Comparison of ENCODE assay signal across 11 cellular contexts in the genomic region with DNA sequence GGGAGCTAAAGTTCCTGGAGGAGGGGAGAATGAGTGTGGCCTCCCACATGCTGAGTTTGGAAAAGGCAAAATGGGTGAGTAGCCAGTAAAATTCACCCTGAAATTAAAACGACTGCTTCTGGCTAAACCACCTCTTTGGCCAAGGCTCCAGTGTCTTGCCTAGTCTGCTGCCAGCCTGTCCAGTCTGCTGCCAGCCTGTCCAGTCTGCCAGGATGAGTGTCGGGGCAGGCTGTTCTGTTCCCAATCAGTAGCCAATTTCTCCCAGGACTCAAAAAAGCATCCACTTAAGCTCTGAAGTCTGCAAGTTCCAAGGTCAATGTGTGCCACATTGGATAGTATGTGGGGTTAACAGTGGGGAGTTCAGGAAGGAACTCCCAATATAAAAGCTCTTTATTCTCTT.
"Had no signal": no experiment of that assay in that cellular context is flagged by ENCODE, and none has a peak within 500 bp of the region (broad histone marks: within the 10 kb centered on the region; RNA-seq: fewer than 3 reads in every experiment).

No MANE protein-coding gene starts in this region.

- ATAC-seq: activated CD8-positive, alpha-beta memory T cell treated with anti-CD3 and anti-CD28 coated beads, Interleukin-2, amount 10 ng/mL, durations not matched to agents 7 days and 5 days; natural killer cell; stimulated activated naive CD8-positive, alpha-beta T cell treated with anti-CD3 and anti-CD28 coated beads, Interleukin-15, amount 100 ng/mL, for 72 hours had no signal

- DNase-seq: activated CD4-positive, alpha-beta memory T cell treated with anti-CD3 and anti-CD28 coated beads for 36 hours; activated CD8-positive, alpha-beta memory T cell treated with anti-CD3 and anti-CD28 coated beads, Interleukin-2, amount 10 ng/mL, durations not matched to agents 7 days and 5 days; activated naive CD4-positive, alpha-beta T cell treated with anti-CD3 and anti-CD28 coated beads, Interleukin-2, amount 10 ng/mL, durations not matched to agents 7 days and 5 days; activated T-cell treated with anti-CD3 and anti-CD28 coated beads, Interleukin-2, amount 50 U/mL, for 1 hour; central memory CD4-positive, alpha-beta T cell; effector CD8-positive, alpha-beta T cell; natural killer cell; sigmoid colon; spleen; stimulated activated naive CD8-positive, alpha-beta T cell treated with anti-CD3 and anti-CD28 coated beads, Interleukin-15, amount 100 ng/mL, for 72 hours; WERI-Rb-1 had no signal
